In genomic region chr3:107892960-107893359, GRCh38 we compare ENCODE assay signal across 14 cellular contexts.
DNase-seq lines count a peak whose midpoint lies in the region; ATAC-seq and TF ChIP-seq lines count a peak whose summit lies in the region.
"Had no signal": no experiment of that assay in that cellular context is flagged by ENCODE, and none has a peak within 500 bp of the region (broad histone marks: within the 10 kb centered on the region; RNA-seq: fewer than 3 reads in every experiment).

No MANE protein-coding gene starts in this region.

- H4K8ac ChIP-seq in IMR-90 (ENCODE audit: low read depth in 2 of 2, low read length in 2 of 2): no peak overlapping the region

- CTCF ChIA-PET in SK-N-SH (lab: Yijun Ruan, JAX): interaction anchor here (1.1 to 1.2 kb wide), 2 partner anchors 8 to 15 kb away, joined by 3 read pairs; no protein-coding TSS in a partner anchor
- CTCF ChIA-PET in IMR-90 (lab: Yijun Ruan, JAX): no interaction called here
- CTCF ChIA-PET in activated CD8-positive, alpha-beta memory T cell treated with anti-CD3 and anti-CD28 coated beads, Interleukin-2, amount 10 ng/mL, durations not matched to agents 7 days and 5 days (lab: Charles Lee): no interaction called here

- H3K4me3 ChIP-seq in SK-N-SH (ENCODE audit: low read depth in 2 of 2, low read length in 1 of 2) (no peak overlapping the region), IMR-90 (ENCODE audit: insufficient read depth, low read depth, low read length) (no peak overlapping the region), MG63 (no peak overlapping the region)
- H3K4me3 ChIP-seq: BLaER1 treated with 17β-estradiol and CSF1 and Interleukin-3, amounts not matched to agents 10 nM and 100 nM had no signal

- H3K27ac ChIP-seq in SK-N-SH (ENCODE audit: low read depth in 2 of 2, low read length in 1 of 2) (no peak overlapping the region), IMR-90 (ENCODE audit: insufficient read depth, low read length) (no peak overlapping the region)
- H3K27ac ChIP-seq: BLaER1 treated with 17β-estradiol and CSF1 and Interleukin-3, amounts not matched to agents 10 nM and 100 nM had no signal

- 22% methylated on average over 2 of the region's 3 CpGs for WGBS in SK-N-SH (ENCODE audit: low lambda C conversion rate)
- 50% methylated on average over 1 of the region's 3 CpGs; no CpG with 5 or more reads in 1 of the 2 experiments for WGBS in IMR-90 (ENCODE audit: extremely low coverage in 2 of 2, insufficient read length in 1 of 2), 2 experiments

- H3K14ac ChIP-seq in IMR-90 (replicated peaks; ENCODE audit: low read depth, low read length): no peak overlapping the region

- intact Hi-C loops in IMR-90 (cut with micrococcal nuclease): no loop called here

- H3K79me2 ChIP-seq in SK-N-SH (ENCODE audit: insufficient read depth): no peaks in the 10 kb centered on the region

- no peak overlapping the region for H3K56ac ChIP-seq in IMR-90 (ENCODE audit: extremely low read depth, insufficient read depth, low read length)

- no peak overlapping the region for H2AFZ ChIP-seq in SK-N-SH (ENCODE audit: low read depth)
- no peak overlapping the region for H2AFZ ChIP-seq in IMR-90 (replicated peaks; ENCODE audit: low read length, poor library complexity)

- POLR2A ChIA-PET in SK-N-SH (lab: Yijun Ruan, JAX): no interaction called here
- POLR2A ChIA-PET in IMR-90 (lab: Charles Lee; ENCODE audit: unreplicated experiment): no interaction called here

- H2BK15ac ChIP-seq in IMR-90 (ENCODE audit: low read depth, low read length): no peak overlapping the region

- H3K27me3 ChIP-seq in SK-N-SH (ENCODE audit: insufficient read depth) (no peaks in the 10 kb centered on the region), IMR-90 (ENCODE audit: control insufficient read depth, insufficient read depth, low read length) (peaks cover 8% of the 10 kb centered on the region), MG63 (peaks cover 6% of the 10 kb centered on the region; the same call in 1 of the 2 replicates)
- H3K27me3 ChIP-seq: BLaER1 treated with 17β-estradiol and CSF1 and Interleukin-3, amounts not matched to agents 10 nM and 100 nM had no signal

- no peak for TF ChIP-seq RAD21 in SK-N-SH (IDR thresholded peaks at IDR 0.05; ENCODE audit: low read length)
- no peak for TF ChIP-seq RAD21 in IMR-90 (IDR thresholded peaks at IDR 0.05; ENCODE audit: low read length)

- no peak overlapping the region for H3K4ac ChIP-seq in IMR-90 (ENCODE audit: low read depth, low read length)

- H2BK120ac ChIP-seq in IMR-90 (ENCODE audit: low read depth, low read length): no peak overlapping the region

- peaks cover 43% of the 10 kb centered on the region for H3K27me3 Mint-ChIP-seq in activated CD8-positive, alpha-beta memory T cell treated with anti-CD3 and anti-CD28 coated beads, Interleukin-2, amount 10 ng/mL, durations not matched to agents 7 days and 5 days

- no peak overlapping the region for H2AK5ac ChIP-seq in IMR-90 (ENCODE audit: low read depth, low read length)

- H3K27ac Mint-ChIP-seq in activated CD8-positive, alpha-beta memory T cell treated with anti-CD3 and anti-CD28 coated beads, Interleukin-2, amount 10 ng/mL, durations not matched to agents 7 days and 5 days: no peak overlapping the region
- H3K27ac Mint-ChIP-seq: IgD-negative memory B cell had no signal

- no TSS peak for BruUV-seq in IMR-90 (replicated peaks; lab: Mats Ljungman, UMichigan)

- H2AK9ac ChIP-seq in IMR-90 (replicated peaks; ENCODE audit: low read depth, low read length, poor library complexity): no peak overlapping the region

- H3K36me3 ChIP-seq in SK-N-SH (replicated peaks in 1 of 2; ENCODE audit: control insufficient read depth in 1 of 2, insufficient read depth in 2 of 2, low read length in 1 of 2) (no peaks in the 10 kb centered on the region), IMR-90 (ENCODE audit: control insufficient read depth, insufficient read depth, low read length) (no peaks in the 10 kb centered on the region), MG63 (no peaks in the 10 kb centered on the region)
- H3K36me3 ChIP-seq: BLaER1 treated with 17β-estradiol and CSF1 and Interleukin-3, amounts not matched to agents 10 nM and 100 nM had no signal

- no peak overlapping the region for H3K4me2 ChIP-seq in SK-N-SH
- no peak overlapping the region for H3K4me2 ChIP-seq in IMR-90 (ENCODE audit: low read depth, low read length)
- H3K4me2 ChIP-seq: BLaER1 treated with 17β-estradiol and CSF1 and Interleukin-3, amounts not matched to agents 10 nM and 100 nM had no signal

- H3K4me1 ChIP-seq in SK-N-SH (ENCODE audit: control insufficient read depth in 1 of 2, insufficient read depth in 2 of 2, low read depth in 1 of 2, low read length in 1 of 2) (peaks cover 0 to 11% of the 10 kb centered on the region in 2 experiments; a peak in 2 of 4 replicates), IMR-90 (ENCODE audit: control insufficient read depth, insufficient read depth, low read length) (peaks cover 2% of the 10 kb centered on the region; the same call in 1 of the 2 replicates)

- dilution Hi-C loops in IMR-90 (cut with HindIII; ENCODE audit: low sequenced_read_pairs, unreplicated experiment): no loop called here

- H3K9me1 ChIP-seq in IMR-90 (ENCODE audit: insufficient read depth, low read length): 0 out of 2 replicates have a peak, but pooled peaks cover 4% of the 10 kb centered on the region

- no peak overlapping the region for H4K5ac ChIP-seq in IMR-90 (ENCODE audit: low read depth, low read length)

- peaks cover 4% of the 10 kb centered on the region for H3K36me3 Mint-ChIP-seq in activated CD8-positive, alpha-beta memory T cell treated with anti-CD3 and anti-CD28 coated beads, Interleukin-2, amount 10 ng/mL, durations not matched to agents 7 days and 5 days

- no peak for TF ChIP-seq EP300 in SK-N-SH (IDR thresholded peaks at IDR 0.05; ENCODE audit: borderline replicate concordance in 1 of 2, low read depth in 1 of 2, low read length in 1 of 2)

- 0 out of 2 replicates have a peak, but pooled peaks cover 3% of the 10 kb centered on the region for H3K9me3 ChIP-seq in SK-N-SH
- no peaks in the 10 kb centered on the region; the same call in 1 of the 2 replicates for H3K9me3 ChIP-seq in IMR-90 (ENCODE audit: control insufficient read depth, insufficient read depth, low read length)
- H3K9me3 ChIP-seq in MG63: peaks cover 2% of the 10 kb centered on the region; the same call in 1 of the 2 replicates

- H3K23ac ChIP-seq in IMR-90 (ENCODE audit: low read depth, low read length): no peak overlapping the region

- no peak overlapping the region for H2BK20ac ChIP-seq in IMR-90 (ENCODE audit: low read depth, low read length)

- no peaks in the 10 kb centered on the region for H3K9me2 ChIP-seq in SK-N-SH

- H3K9me3 Mint-ChIP-seq in activated CD8-positive, alpha-beta memory T cell treated with anti-CD3 and anti-CD28 coated beads, Interleukin-2, amount 10 ng/mL, durations not matched to agents 7 days and 5 days (ENCODE audit: low read depth): no peaks in the 10 kb centered on the region

- peaks cover 2% of the 10 kb centered on the region for H3K4me1 Mint-ChIP-seq in activated CD8-positive, alpha-beta memory T cell treated with anti-CD3 and anti-CD28 coated beads, Interleukin-2, amount 10 ng/mL, durations not matched to agents 7 days and 5 days

- H3F3A ChIP-seq in SK-N-SH (replicated peaks; ENCODE audit: insufficient read depth): no peaks in the 10 kb centered on the region

- H4K91ac ChIP-seq in IMR-90 (ENCODE audit: insufficient read depth, low read depth, low read length): no peak overlapping the region

- in situ Hi-C loops in IMR-90 (cut with MboI; ENCODE audit: low sequenced_read_pairs): no loop called here

- no peaks in the 10 kb centered on the region for H3K79me1 ChIP-seq in IMR-90 (ENCODE audit: low read depth in 1 of 2, low read length in 2 of 2)

- ATAC-seq in SK-N-SH treated with all-trans-retinoic acid at 6 μM for 48 hours (peak; percentile 51), IMR-90 (ENCODE audit: low read depth) (peak; percentile 24; the same call in 1 of the 2 replicates)
- ATAC-seq in activated CD8-positive, alpha-beta memory T cell treated with anti-CD3 and anti-CD28 coated beads, Interleukin-2, amount 10 ng/mL, durations not matched to agents 7 days and 5 days: no peak

- H2BK5ac ChIP-seq in IMR-90 (ENCODE audit: low read depth, low read length, poor library complexity, severe bottlenecking): no peak overlapping the region

- no peak for DNase-seq in SK-N-SH
- DNase-seq in IMR-90: no peak
- peak; percentile 39 for DNase-seq in astrocyte of the hippocampus (ENCODE audit: low read depth, low spot score)
- DNase-seq in activated CD8-positive, alpha-beta memory T cell treated with anti-CD3 and anti-CD28 coated beads, Interleukin-2, amount 10 ng/mL, durations not matched to agents 7 days and 5 days: no peak
- no peak for DNase-seq in 8988T
- no peak for DNase-seq in MG63
- DNase-seq: HCEC 1CT, NCI-H187 treated with DMSO at 0.1 percent for 48 hours, NCI-H345, SIG-M5, T1000 had no signal

- no peak overlapping the region for H3K4me3 Mint-ChIP-seq in activated CD8-positive, alpha-beta memory T cell treated with anti-CD3 and anti-CD28 coated beads, Interleukin-2, amount 10 ng/mL, durations not matched to agents 7 days and 5 days
- H3K4me3 Mint-ChIP-seq: IgD-negative memory B cell had no signal

- TF ChIP-seq POLR2A in IMR-90 (IDR thresholded peaks at IDR 0.05; ENCODE audit: low read depth, low read length): no peak

- H3K9ac ChIP-seq in SK-N-SH: no peak overlapping the region
- H3K9ac ChIP-seq in IMR-90 (ENCODE audit: low read depth, low read length): no peak overlapping the region
- H3K9ac ChIP-seq: BLaER1 treated with 17β-estradiol and CSF1 and Interleukin-3, amounts not matched to agents 10 nM and 100 nM had no signal

- H3K18ac ChIP-seq in IMR-90 (ENCODE audit: low read depth, low read length): no peak overlapping the region

- TF ChIP-seq CTCF in SK-N-SH (IDR thresholded peaks at IDR 0.05) (no peak), IMR-90 (conservative IDR thresholded peaks at IDR 0.05; ENCODE audit: low read depth, low read length) (no peak)

- H4K20me1 ChIP-seq in SK-N-SH (ENCODE audit: insufficient read depth) (no peaks in the 10 kb centered on the region), IMR-90 (ENCODE audit: insufficient read depth, low read length) (no peaks in the 10 kb centered on the region)
- H4K20me1 ChIP-seq: BLaER1 treated with 17β-estradiol and CSF1 and Interleukin-3, amounts not matched to agents 10 nM and 100 nM had no signal

TF ChIP-seq in SK-N-SH treated with all-trans-retinoic acid at 6 μM for 48 hours, 23 proteins besides CTCF, POLR2A, EP300 and RAD21:
- TF ChIP-seq TCF4 (CRISPR knock-in tag; IDR thresholded peaks at IDR 0.05; ENCODE audit: borderline replicate concordance) (no peak), TOX (CRISPR knock-in tag; IDR thresholded peaks at IDR 0.05; ENCODE audit: borderline replicate concordance) (no peak), ZNF8 (CRISPR knock-in tag; IDR thresholded peaks at IDR 0.05) (no peak)
TF ChIP-seq in SK-N-SH treated with all-trans-retinoic acid at 6 μM for 48 hours: peak in this region for 0.

TF ChIP-seq in SK-N-SH, 30 proteins besides CTCF, POLR2A, EP300 and RAD21 (continues in another document):
- TF ChIP-seq TCF12 (IDR thresholded peaks at IDR 0.05) (no peak), GABPA (IDR thresholded peaks at IDR 0.05; ENCODE audit: low read depth) (no peak)
